Comparison of ENCODE assay signal across 10 cellular contexts in the genomic region with DNA sequence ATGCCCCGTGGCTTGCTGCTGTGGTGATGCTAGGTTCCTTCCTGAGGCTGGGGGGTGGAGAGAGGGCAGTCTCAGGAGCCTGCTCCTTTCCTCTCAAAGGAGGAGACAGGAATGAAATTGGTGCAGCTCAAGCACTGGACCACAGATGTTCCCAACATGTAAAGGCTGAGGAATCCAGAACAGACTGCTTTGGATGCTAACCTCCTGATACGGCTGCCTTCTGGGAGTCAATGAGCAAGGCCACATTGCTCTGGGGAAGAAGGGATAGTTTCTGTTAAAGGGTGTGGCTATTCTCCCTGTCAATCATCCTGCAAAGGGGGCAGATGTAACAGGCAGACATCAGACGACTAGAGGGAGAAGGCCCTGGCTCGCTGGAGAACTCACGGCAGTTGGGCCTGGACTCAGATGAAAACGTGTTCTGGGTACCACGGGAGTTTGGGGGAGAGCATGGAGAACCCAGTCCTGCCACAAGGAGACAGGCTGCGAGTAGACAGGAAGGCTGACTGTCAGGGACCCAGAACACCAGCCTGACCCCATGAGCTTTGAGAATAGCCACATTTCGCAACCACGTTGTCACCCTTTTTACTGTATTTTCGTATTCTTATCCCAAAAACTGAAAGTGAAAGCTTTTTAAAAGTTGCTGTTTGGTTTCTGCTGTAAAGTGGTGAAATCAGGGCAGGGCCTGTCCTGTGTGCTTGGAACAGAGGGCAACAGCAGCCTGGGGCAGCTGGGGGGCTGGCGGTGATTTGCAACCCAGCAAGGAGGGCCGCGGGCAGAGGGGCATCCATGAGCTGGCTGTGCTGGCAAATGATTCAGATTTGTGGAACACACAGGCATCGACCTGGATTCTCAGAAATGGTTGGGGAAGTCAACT.
DNase-seq lines count a peak whose midpoint lies in the region; ATAC-seq and TF ChIP-seq lines count a peak whose summit lies in the region.
"Had no signal": no experiment of that assay in that cellular context is flagged by ENCODE, and none has a peak within 500 bp of the region (broad histone marks: within the 10 kb centered on the region; RNA-seq: fewer than 3 reads in every experiment).

No MANE protein-coding gene starts in this region.

- peaks cover 47% of the 10 kb centered on the region for H3K4me1 ChIP-seq in ACC112 (ENCODE audit: control insufficient read depth, insufficient read depth, low read length, unreplicated experiment)
- H3K4me1 ChIP-seq in lung (ENCODE audit: control insufficient read depth in 2 of 2, insufficient read depth in 2 of 2, low read length in 2 of 2), result peaks cover 0 to 11% of the 10 kb centered on the region in 2 donors

- peak; percentile 13 for DNase-seq in HuH-7 (ENCODE audit: low spot score)
- DNase-seq in amniotic epithelial cell (ENCODE audit: low read depth), result peak; percentile 19
- DNase-seq in lung (ENCODE audit: low spot score), result no peak
- no peak for DNase-seq in NCI-H2107 treated with DMSO at 0.1 percent for 48 hours (lab: John Stamatoyannopoulos, UW; ENCODE audit: unreplicated experiment)
- DNase-seq in DMS53 (lab: John Stamatoyannopoulos, UW), result no peak
- no peak for DNase-seq in activated CD4-positive, CD25-positive, alpha-beta regulatory T cell (lab: John Stamatoyannopoulos, UW)
- no peak for DNase-seq in NCI-H128 (lab: John Stamatoyannopoulos, UW; ENCODE audit: unreplicated experiment)
- DNase-seq: activated effector memory CD4-positive, alpha-beta T cell treated with anti-CD3 and anti-CD28 coated beads, Interleukin-2, amount 50 U/mL, for 16 hours; NCI-H345 had no signal

- TF ChIP-seq CTCF in lung (IDR thresholded peaks at IDR 0.05; ENCODE audit: control extremely low read depth, extremely low read depth), result no peak

- H3K4me3 ChIP-seq in ACC112 (ENCODE audit: low read depth, low read length), result peak overlapping the region; percentile 24
- H3K4me3 ChIP-seq in lung, result no peak overlapping the region

- H3K79me2 ChIP-seq in ACC112 (ENCODE audit: control insufficient read depth, insufficient read depth, low read length, unreplicated experiment), result peaks cover 2% of the 10 kb centered on the region

- peak; percentile 37 for ATAC-seq in lung (ENCODE audit: insufficient read depth, low FRiP score)

- no peaks in the 10 kb centered on the region for H3K9me3 ChIP-seq in lung (ENCODE audit: control insufficient read depth in 2 of 2, insufficient read depth in 1 of 2, low read length in 1 of 2)

- no peaks in the 10 kb centered on the region for H3K27me3 ChIP-seq in ACC112 (ENCODE audit: insufficient read depth, low read length)
- H3K27me3 ChIP-seq in lung (ENCODE audit: control insufficient read depth, insufficient read depth), result no peaks in the 10 kb centered on the region

- H2AFZ ChIP-seq in ACC112 (ENCODE audit: low read length, unreplicated experiment), result no peak overlapping the region

- H3K27ac ChIP-seq in ACC112 (ENCODE audit: low read depth, low read length) (peak overlapping the region; percentile 74), lung (ENCODE audit: low read depth in 1 of 2, low read length in 1 of 2) (peak overlapping the region in 1 of 2 donors; percentile 41)

- 56 to 68% methylated on average over 15 of the region's 15 CpGs for WGBS in lung, 2 donors

- H3K36me3 ChIP-seq in ACC112 (ENCODE audit: insufficient read depth, low read length) (peaks cover 30% of the 10 kb centered on the region), lung (ENCODE audit: control insufficient read depth in 2 of 2, insufficient read depth in 2 of 2, low read length in 2 of 2) (peaks cover 0 to 11% of the 10 kb centered on the region in 2 donors)

Comparison
In these comparisons a context has a peak if more than half of its experiments do, and no peak if none do; other contexts are left out.
1. DNase-seq: peak in HuH-7 (single experiment) and amniotic epithelial cell (single experiment); none in lung (single experiment), NCI-H2107 treated with DMSO at 0.1 percent for 48 hours (single experiment), DMS53 (single experiment), activated CD4-positive, CD25-positive, alpha-beta regulatory T cell (0 of 4) and NCI-H128 (single experiment).